ENCODE assay signal across 9 cellular contexts in the genomic region with DNA sequence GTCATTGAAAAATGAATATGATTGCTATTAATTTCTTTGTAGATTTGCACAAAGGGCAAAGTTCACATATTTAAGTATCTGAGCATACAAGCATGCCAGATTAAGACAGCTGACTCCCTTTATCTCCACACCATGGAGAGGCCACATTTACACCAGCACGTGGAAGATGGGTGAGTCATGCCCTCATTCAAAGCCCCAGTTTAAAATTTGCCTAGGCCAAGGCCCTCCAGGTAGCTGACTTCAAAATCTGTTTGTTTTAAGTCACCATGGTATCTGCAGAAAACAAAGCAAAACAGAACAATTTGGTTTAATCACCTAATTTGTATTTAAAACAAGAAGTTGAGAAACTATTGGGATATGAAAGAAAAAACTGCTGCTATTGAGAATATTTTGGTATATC.
DNase-seq lines count a peak whose midpoint lies in the region; ATAC-seq, FAIRE-seq and TF ChIP-seq lines count a peak whose summit lies in the region.
"Had no signal": no experiment of that assay in that cellular context is flagged by ENCODE, and none has a peak within 500 bp of the region (broad histone marks: within the 10 kb centered on the region; RNA-seq: fewer than 3 reads in every experiment).

No MANE protein-coding gene starts in this region.

- H3K23ac ChIP-seq in H1 (ENCODE audit: insufficient read length), result no peak overlapping the region

- DNase-seq in activated naive CD4-positive, alpha-beta T cell treated with anti-CD3 and anti-CD28 coated beads, Interleukin-2, amount 50 U/mL, for 72 hours (ENCODE audit: low spot score in 2 of 2), result no peak
- no peak for DNase-seq in activated naive CD4-positive, alpha-beta T cell treated with anti-CD3 and anti-CD28 coated beads, Interleukin-2, amount 50 U/mL, for 16 hours
- DNase-seq in NAMALWA (ENCODE audit: low spot score) (peak; percentile 35), H1 (ENCODE audit: low read depth in 1 of 2, low spot score in 2 of 2) (peak in 1 of 2 experiments; percentile 56), small intestine (peak; percentile 80), activated gamma-delta T cell (lab: John Stamatoyannopoulos, UW) (no peak)

- no peak overlapping the region for H3K27ac ChIP-seq in H1 (ENCODE audit: low read depth, low read length)
- H3K27ac ChIP-seq in small intestine (ENCODE audit: low read depth in 1 of 2, low read length in 1 of 2), result no peak overlapping the region
- H3K27ac ChIP-seq: adrenal gland had no signal

- CTCF ChIA-PET in H1 (lab: Charles Lee; ENCODE audit: partially characterized antibody), result no interaction called here

- no peaks in the 10 kb centered on the region; a peak in 1 of 8 replicates for H3K36me3 ChIP-seq in H1 (ENCODE audit: control insufficient read depth in 2 of 4, insufficient read depth in 4 of 4, low read length in 3 of 4)
- no peaks in the 10 kb centered on the region for H3K36me3 ChIP-seq in small intestine (ENCODE audit: control insufficient read depth in 2 of 2, insufficient read depth in 2 of 2, low read length in 2 of 2)

- H3K4ac ChIP-seq in H1 (replicated peaks; ENCODE audit: insufficient read length, low read depth, low read length), result no peak overlapping the region

- H3K27me3 ChIP-seq in H1 (replicated peaks in 1 of 4; ENCODE audit: control insufficient read depth in 3 of 4, extremely low read depth in 1 of 4, insufficient read depth in 3 of 4, low read length in 3 of 4) (no peaks in the 10 kb centered on the region), small intestine (ENCODE audit: control insufficient read depth in 2 of 2, insufficient read depth in 2 of 2, low read length in 2 of 2) (no peaks in the 10 kb centered on the region)
- H3K27me3 ChIP-seq: adrenal gland had no signal

- no peaks in the 10 kb centered on the region for H4K20me1 ChIP-seq in H1 (replicated peaks in 1 of 2; ENCODE audit: control insufficient read depth in 1 of 2, insufficient read depth in 2 of 2, low read length in 2 of 2)

- no peaks in the 10 kb centered on the region for H3K9me3 Mint-ChIP-seq in activated naive CD4-positive, alpha-beta T cell treated with anti-CD3 and anti-CD28 coated beads, Interleukin-2, amount 50 U/mL, for 72 hours

- H2AFZ ChIP-seq in H1 (ENCODE audit: low read length), result no peak overlapping the region

- no peak overlapping the region for H2AK5ac ChIP-seq in H1 (ENCODE audit: low read depth, low read length)

- H3K4me1 ChIP-seq in H1 (replicated peaks in 1 of 4; ENCODE audit: control insufficient read depth in 3 of 4, insufficient read depth in 4 of 4, low read length in 3 of 4), result peaks cover 2 to 8% (median 3%) of the 10 kb centered on the region in 4 experiments; a peak in 6 of 7 replicates
- peaks cover 0 to 12% of the 10 kb centered on the region in 2 donors for H3K4me1 ChIP-seq in small intestine (ENCODE audit: control insufficient read depth in 2 of 2, insufficient read depth in 1 of 2, low read depth in 1 of 2, low read length in 1 of 2)

- no peak overlapping the region for H2BK15ac ChIP-seq in H1 (ENCODE audit: low read length)

- no peak overlapping the region for H4K91ac ChIP-seq in H1 (replicated peaks; ENCODE audit: insufficient read length, low read length)

- 0% methylated on average over 1 of the region's 1 CpG; no CpG with 5 or more reads in 1 of the 2 experiments for WGBS in H1 (ENCODE audit: extremely low coverage in 1 of 2, insufficient coverage in 1 of 2, insufficient read length in 1 of 2, insufficient replicate concordance in 2 of 2, low coverage in 1 of 2, low lambda C conversion rate in 2 of 2, missing lambda C conversion rate in 1 of 2), 2 experiments
- 0 to 5% (median 5%) methylated on average over 1 of the region's 1 CpG for WGBS in small intestine, 3 donors

- no peaks in the 10 kb centered on the region for H3K9me3 ChIP-seq in H1 (ENCODE audit: insufficient read depth in 2 of 2, low read depth in 1 of 2, low read length in 1 of 2)
- no peaks in the 10 kb centered on the region for H3K9me3 ChIP-seq in small intestine (ENCODE audit: control insufficient read depth, low read depth)
- H3K9me3 ChIP-seq: adrenal gland had no signal

- POLR2A ChIA-PET in H1 (lab: Charles Lee; ENCODE audit: partially characterized antibody), result no interaction called here

- H3K79me1 ChIP-seq in H1 (ENCODE audit: low read depth, low read length), result no peaks in the 10 kb centered on the region

- TF ChIP-seq EP300 in H1 (IDR thresholded peaks at IDR 0.05; ENCODE audit: borderline replicate concordance in 1 of 2, low read depth in 2 of 2, low read length in 2 of 2), result no peak; a peak in 1 of 3 replicates

- H2BK20ac ChIP-seq in H1 (ENCODE audit: low read length), result no peak overlapping the region

- no peak overlapping the region for H3K56ac ChIP-seq in H1 (replicated peaks; ENCODE audit: insufficient read length, low read depth, low read length)

- no peak overlapping the region for H3K14ac ChIP-seq in H1 (ENCODE audit: insufficient read length)

- no peak for TF ChIP-seq CTCF in H1 (IDR thresholded peaks at IDR 0.05; ENCODE audit: control extremely low read depth in 1 of 3, insufficient read depth in 1 of 3, low read depth in 1 of 3, low read length in 3 of 3)

- no peak overlapping the region for H4K8ac ChIP-seq in H1 (ENCODE audit: extremely low read depth, insufficient read depth, low read length)

- ATAC-seq in activated naive CD4-positive, alpha-beta T cell treated with anti-CD3 and anti-CD28 coated beads, Interleukin-2, amount 50 U/mL, for 72 hours, result peak; percentile 50
- ATAC-seq in HG03196 (IDR thresholded peaks at IDR 0.05; ENCODE audit: unreplicated experiment) (no peak), GM18502 (IDR thresholded peaks at IDR 0.05; ENCODE audit: poor library complexity, unreplicated experiment) (no peak)

- H3K4me2 ChIP-seq in H1 (ENCODE audit: insufficient read depth in 1 of 2, low read depth in 2 of 2, low read length in 2 of 2), result no peak overlapping the region

- no peak overlapping the region for H3K9ac ChIP-seq in H1 (replicated peaks in 1 of 4; ENCODE audit: extremely low read depth in 1 of 4, low read depth in 3 of 4, low read length in 3 of 4)

- no peak overlapping the region for H2BK12ac ChIP-seq in H1 (ENCODE audit: low read depth, low read length)

- FAIRE-seq in H1 (lab: Jason Lieb, UNC) (peak; percentile 86), small intestine (lab: Jason Lieb, UNC) (no peak)

- H3K79me2 ChIP-seq in H1 (ENCODE audit: control insufficient read depth in 1 of 2, insufficient read depth in 2 of 2, low read length in 2 of 2), result no peaks in the 10 kb centered on the region

- no peak overlapping the region for H3K4me3 ChIP-seq in H1 (ENCODE audit: extremely low read depth in 1 of 4, insufficient read depth in 2 of 4, low read depth in 3 of 4, low read length in 4 of 4)
- no peak overlapping the region for H3K4me3 ChIP-seq in small intestine (ENCODE audit: low read depth in 1 of 2, low read length in 2 of 2)
- H3K4me3 ChIP-seq: adrenal gland had no signal

- H4K5ac ChIP-seq in H1 (ENCODE audit: insufficient read length, low read depth, low read length), result no peak overlapping the region

- H3K27ac Mint-ChIP-seq in activated naive CD4-positive, alpha-beta T cell treated with anti-CD3 and anti-CD28 coated beads, Interleukin-2, amount 50 U/mL, for 72 hours, result no peak overlapping the region

- TF ChIP-seq RAD21 in H1 (IDR thresholded peaks at IDR 0.05 in 1 of 2, conservative IDR thresholded peaks at IDR 0.05 in 1 of 2; ENCODE audit: low read depth in 2 of 2, low read length in 2 of 2), result no peak

- H3K18ac ChIP-seq in H1 (ENCODE audit: extremely low read depth, low read length), result no peak overlapping the region

- no peak overlapping the region for H2BK5ac ChIP-seq in H1 (ENCODE audit: low read depth, low read length)

- no peak for TF ChIP-seq POLR2A in H1 (IDR thresholded peaks at IDR 0.05; ENCODE audit: control extremely low read depth in 1 of 2, low read depth in 2 of 2, low read length in 2 of 2)

- no peaks in the 10 kb centered on the region for H3K23me2 ChIP-seq in H1 (ENCODE audit: low read depth, low read length)

- peaks cover 10 to 13% of the 10 kb centered on the region in 2 donors for H3K36me3 Mint-ChIP-seq in activated naive CD4-positive, alpha-beta T cell treated with anti-CD3 and anti-CD28 coated beads, Interleukin-2, amount 50 U/mL, for 72 hours

- H2BK120ac ChIP-seq in H1 (replicated peaks; ENCODE audit: low read depth, low read length), result no peak overlapping the region

TF ChIP-seq in H1, 55 proteins besides CTCF, POLR2A, EP300 and RAD21 (continues in another document):
- TF ChIP-seq MAFK (IDR thresholded peaks at IDR 0.05; ENCODE audit: low read depth, low read length) (0 out of 2 replicates have a peak, but pooled peaks have one; percentile 40), JUND (IDR thresholded peaks at IDR 0.05; ENCODE audit: low read length) (peak; percentile 94), CHD2 (IDR thresholded peaks at IDR 0.05; ENCODE audit: low read length) (0 out of 2 replicates have a peak, but pooled peaks have one; percentile 35), JUN (IDR thresholded peaks at IDR 0.05; ENCODE audit: low read depth, low read length) (peak; percentile 82), SAP30 (IDR thresholded peaks at IDR 0.05; ENCODE audit: insufficient read depth, insufficient replicate concordance, low read length) (no peak)
- TF ChIP-seq, protein P1, sequence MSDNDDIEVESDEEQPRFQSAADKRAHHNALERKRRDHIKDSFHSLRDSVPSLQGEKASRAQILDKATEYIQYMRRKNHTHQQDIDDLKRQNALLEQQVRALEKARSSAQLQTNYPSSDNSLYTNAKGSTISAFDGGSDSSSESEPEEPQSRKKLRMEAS (IDR thresholded peaks at IDR 0.05), result peak; percentile 86
- TF ChIP-seq, protein P2, sequence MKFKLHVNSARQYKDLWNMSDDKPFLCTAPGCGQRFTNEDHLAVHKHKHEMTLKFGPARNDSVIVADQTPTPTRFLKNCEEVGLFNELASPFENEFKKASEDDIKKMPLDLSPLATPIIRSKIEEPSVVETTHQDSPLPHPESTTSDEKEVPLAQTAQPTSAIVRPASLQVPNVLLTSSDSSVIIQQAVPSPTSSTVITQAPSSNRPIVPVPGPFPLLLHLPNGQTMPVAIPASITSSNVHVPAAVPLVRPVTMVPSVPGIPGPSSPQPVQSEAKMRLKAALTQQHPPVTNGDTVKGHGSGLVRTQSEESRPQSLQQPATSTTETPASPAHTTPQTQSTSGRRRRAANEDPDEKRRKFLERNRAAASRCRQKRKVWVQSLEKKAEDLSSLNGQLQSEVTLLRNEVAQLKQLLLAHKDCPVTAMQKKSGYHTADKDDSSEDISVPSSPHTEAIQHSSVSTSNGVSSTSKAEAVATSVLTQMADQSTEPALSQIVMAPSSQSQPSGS (IDR thresholded peaks at IDR 0.05; ENCODE audit: low read length), result no peak
- TF ChIP-seq, protein P3, sequence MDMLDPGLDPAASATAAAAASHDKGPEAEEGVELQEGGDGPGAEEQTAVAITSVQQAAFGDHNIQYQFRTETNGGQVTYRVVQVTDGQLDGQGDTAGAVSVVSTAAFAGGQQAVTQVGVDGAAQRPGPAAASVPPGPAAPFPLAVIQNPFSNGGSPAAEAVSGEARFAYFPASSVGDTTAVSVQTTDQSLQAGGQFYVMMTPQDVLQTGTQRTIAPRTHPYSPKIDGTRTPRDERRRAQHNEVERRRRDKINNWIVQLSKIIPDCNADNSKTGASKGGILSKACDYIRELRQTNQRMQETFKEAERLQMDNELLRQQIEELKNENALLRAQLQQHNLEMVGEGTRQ (IDR thresholded peaks at IDR 0.05; ENCODE audit: low read length), result 0 out of 2 replicates have a peak, but pooled peaks have one; percentile 9

Comparison
In these comparisons a context has a peak if more than half of its experiments do, and no peak if none do; other contexts are left out.
1. ATAC-seq: peak in activated naive CD4-positive, alpha-beta T cell treated with anti-CD3 and anti-CD28 coated beads, Interleukin-2, amount 50 U/mL, for 72 hours (2 of 2); none in HG03196 (single experiment) and GM18502 (single experiment).
2. DNase-seq: peak in NAMALWA (single experiment) and small intestine (single experiment); none in activated naive CD4-positive, alpha-beta T cell treated with anti-CD3 and anti-CD28 coated beads, Interleukin-2, amount 50 U/mL, for 72 hours (0 of 2), activated naive CD4-positive, alpha-beta T cell treated with anti-CD3 and anti-CD28 coated beads, Interleukin-2, amount 50 U/mL, for 16 hours (single experiment) and activated gamma-delta T cell (single experiment).